8 cellular contexts compared by ENCODE assay signal in the genomic region with DNA sequence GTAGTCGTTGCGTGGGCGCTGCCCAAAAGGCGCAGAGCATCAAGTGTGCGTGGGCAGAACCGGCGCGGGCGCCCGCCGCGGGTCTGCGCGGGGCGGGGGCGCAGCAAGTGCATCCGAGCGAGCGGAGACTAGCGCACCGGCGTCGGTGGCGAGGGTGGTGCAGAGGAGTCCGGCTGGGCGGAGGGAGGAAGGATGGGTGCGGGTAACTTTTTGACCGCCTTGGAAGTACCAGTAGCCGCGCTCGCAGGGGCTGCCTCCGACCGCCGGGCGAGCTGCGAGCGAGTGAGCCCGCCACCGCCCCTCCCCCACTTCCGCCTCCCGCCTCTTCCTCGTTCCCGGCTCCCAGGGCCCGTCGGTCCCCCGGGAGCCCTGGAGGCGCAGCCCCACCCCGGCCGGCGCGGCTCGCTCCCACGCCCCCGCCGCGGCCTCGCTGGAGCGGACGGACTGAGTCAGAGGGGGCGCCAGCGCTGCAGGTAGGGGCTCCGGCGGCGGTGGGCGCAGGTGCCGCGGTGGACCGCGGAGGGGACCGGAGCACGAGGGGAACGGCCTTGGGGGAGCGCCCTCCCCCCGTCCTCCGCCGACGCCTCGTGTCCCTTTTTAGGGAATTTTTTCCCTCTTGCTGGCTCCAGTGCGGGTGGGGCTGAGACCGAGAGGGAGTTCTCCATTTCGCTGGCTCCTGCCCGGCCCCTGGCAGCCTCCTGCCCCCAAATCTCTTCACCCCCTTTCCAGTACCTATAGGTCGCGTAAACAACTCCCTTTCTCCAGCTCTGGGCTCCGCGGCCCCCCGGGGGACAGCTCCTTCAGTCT. TPM values are rescaled to one million over a fixed set of nuclear protein-coding genes. Genes with fewer than 3 reads are reported as not detected.
DNase-seq lines count a peak whose midpoint lies in the region; ATAC-seq lines count a peak whose summit lies in the region.

No MANE protein-coding gene starts in this region.

- H3K4me3 Mint-ChIP-seq in CD4-positive, alpha-beta memory T cell, result peak overlapping the region; percentile 80 to 90 (median 84)

- no peaks in the 10 kb centered on the region for H3K27me3 Mint-ChIP-seq in CD4-positive, alpha-beta memory T cell

- no peaks in the 10 kb centered on the region for H3K27me3 ChIP-seq in CD4-positive, alpha-beta memory T cell (ENCODE audit: insufficient read depth, low read length)

- H3K4me3 ChIP-seq in CD4-positive, alpha-beta memory T cell (ENCODE audit: low read length in 2 of 2), result peak overlapping the region; percentile 49 to 79
- peak overlapping the region; percentile 59 for H3K4me3 ChIP-seq in skeletal muscle cell (ENCODE audit: low read depth, low read length)

- no peak for ATAC-seq in GM18520 (IDR thresholded peaks at IDR 0.05; ENCODE audit: unreplicated experiment)

- peaks cover 12 to 20% (median 15%) of the 10 kb centered on the region in 4 donors for H3K4me1 Mint-ChIP-seq in CD4-positive, alpha-beta memory T cell

- H3K36me3 Mint-ChIP-seq in CD4-positive, alpha-beta memory T cell, result peaks cover 13 to 18% of the 10 kb centered on the region in 2 donors

- POLR2A ChIA-PET in CD4-positive, alpha-beta memory T cell (lab: Charles Lee; ENCODE audit: partially characterized antibody), result interaction anchor here (1.1 to 4.5 kb wide), 6 partner anchors 10 to 43 kb away, joined by 3 to 51 read pairs (median 12); a partner anchor contains a TSS

- in situ Hi-C loops in KBM-7 (cut with MboI; ENCODE audit: low pct_unique_long_range_greater_than_20kb, low sequenced_read_pairs), result no loop called here
- in situ Hi-C loops in T47D (cut with HindIII; ENCODE audit: low pct_unique_long_range_greater_than_20kb, low sequenced_read_pairs), result no loop called here

- H3K9me3 ChIP-seq in CD4-positive, alpha-beta memory T cell (ENCODE audit: control insufficient read depth in 1 of 2, low read length in 2 of 2), result no peaks in the 10 kb centered on the region

- no peaks in the 10 kb centered on the region for H3K36me3 ChIP-seq in CD4-positive, alpha-beta memory T cell (ENCODE audit: insufficient read depth, low read length)

- H3K9me3 Mint-ChIP-seq in CD4-positive, alpha-beta memory T cell, result peaks cover 0 to 7% (median 0%) of the 10 kb centered on the region in 8 donors

- CTCF ChIA-PET in CD4-positive, alpha-beta memory T cell (lab: Charles Lee; ENCODE audit: partially characterized antibody), result interaction anchor here (0.9 to 2.0 kb wide), 8 partner anchors 9 to 112 kb away, joined by 3 to 12 read pairs (median 4); a partner anchor contains a TSS

- peak overlapping the region; percentile 58 for H3K27ac ChIP-seq in CD4-positive, alpha-beta memory T cell (ENCODE audit: low read depth, low read length)

- peaks cover 19% of the 10 kb centered on the region for H3K4me1 ChIP-seq in CD4-positive, alpha-beta memory T cell (ENCODE audit: insufficient read depth, low read length)

- peak overlapping the region; percentile 19 to 91 (median 87) for H3K27ac Mint-ChIP-seq in CD4-positive, alpha-beta memory T cell

- peak; percentile 32 to 47 (median 37) for DNase-seq in CD4-positive, alpha-beta memory T cell
- peak; percentile 49 for DNase-seq in KBM-7
- DNase-seq in T1000 (lab: John Stamatoyannopoulos, UW), result peak; percentile 37
- peak; percentile 70 to 71 for DNase-seq in T47D (ENCODE audit: low read depth in 1 of 2, low spot score in 1 of 2)
- DNase-seq in iPS-NIHi11 (ENCODE audit: low spot score), result peak; percentile 86
- DNase-seq in skeletal muscle cell (ENCODE audit: low read depth), result peak; percentile 4
- DNase-seq in GF-D8 (lab: John Stamatoyannopoulos, UW), result no peak

- intact Hi-C loops in CD4-positive, alpha-beta memory T cell (cut with micrococcal nuclease), result loop anchor here (1.0 kb wide), 2 partner anchors 9 to 32 kb away; no protein-coding TSS in a partner anchor

RNA-seq across cellular contexts. Expression of a gene that starts 1.6 kb away (rescaled TPM):
- total RNA-seq in CD4-positive, alpha-beta memory T cell, result 10 to 100 TPM; 17.8 to 18.4 TPM
- polyA plus RNA-seq in CD4-positive, alpha-beta memory T cell, result 10 to 100 TPM; 12.9 to 15.4 TPM

RNA-seq across cellular contexts. Expression of a gene that starts 9.5 kb away (rescaled TPM):
- total RNA-seq in CD4-positive, alpha-beta memory T cell, result 10 to 100 TPM; 81.9 to 84.5 TPM
- 10 to 100 TPM; 85.6 to 92.2 TPM for polyA plus RNA-seq in CD4-positive, alpha-beta memory T cell

RNA-seq across cellular contexts. Expression of a gene that starts 28.3 kb away (rescaled TPM):
- under 1 TPM in 1 of 2 experiments, not detected in 1; 0.36 TPM for total RNA-seq in CD4-positive, alpha-beta memory T cell
- polyA plus RNA-seq in CD4-positive, alpha-beta memory T cell, result under 1 TPM; 0.11 to 0.24 TPM

RNA-seq across cellular contexts. Expression of a gene that starts 43.5 kb away (rescaled TPM):
- 10 to 100 TPM; 56.4 to 56.6 TPM for total RNA-seq in CD4-positive, alpha-beta memory T cell
- 10 to 100 TPM; 24.7 to 30.2 TPM for polyA plus RNA-seq in CD4-positive, alpha-beta memory T cell

RNA-seq across cellular contexts. Expression of a gene that starts 58.2 kb away (rescaled TPM):
- total RNA-seq in CD4-positive, alpha-beta memory T cell, result 1 to 10 TPM; 3.8 to 3.9 TPM
- polyA plus RNA-seq in CD4-positive, alpha-beta memory T cell, result 1 to 10 TPM; 1.2 to 2.3 TPM
